ENCODE assay signal across 15 cellular contexts in the genomic region with DNA sequence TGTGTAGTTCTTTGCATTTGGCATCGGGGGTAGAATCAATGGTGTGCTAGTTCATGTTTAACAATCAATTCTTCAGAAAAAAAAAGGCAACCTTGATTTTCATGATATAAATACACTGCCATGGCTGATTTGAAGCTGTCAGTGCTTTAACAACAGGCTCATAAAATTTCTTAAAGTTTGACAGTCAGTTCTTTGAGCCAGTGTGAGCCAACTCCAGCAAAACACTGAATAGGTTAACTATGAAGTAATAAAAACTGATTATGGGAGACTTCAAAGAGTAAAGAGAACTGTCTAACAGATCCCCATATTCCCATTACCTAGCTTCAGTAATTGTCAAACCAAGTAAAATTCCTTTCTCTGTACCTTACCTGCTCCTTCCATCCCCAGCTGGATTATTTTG.
A peak's percentile ranks its signal among the peaks of the same experiment; 100 is the strongest.
DNase-seq lines count a peak whose midpoint lies in the region; ATAC-seq, FAIRE-seq and TF ChIP-seq lines count a peak whose summit lies in the region.
"Had no signal": no experiment of that assay in that cellular context is flagged by ENCODE, and none has a peak within 500 bp of the region (broad histone marks: within the 10 kb centered on the region; RNA-seq: fewer than 3 reads in every experiment).

No MANE protein-coding gene starts in this region.

- H3K79me2 ChIP-seq in HepG2 (ENCODE audit: insufficient read depth, low read length) = no peaks in the 10 kb centered on the region
- no peaks in the 10 kb centered on the region for H3K79me2 ChIP-seq in hepatocyte

- H3K4me1 Mint-ChIP-seq in Calu3 (ENCODE audit: low read depth, unreplicated experiment) = no peaks in the 10 kb centered on the region
- H3K4me1 Mint-ChIP-seq: CD4-positive, CD25-positive, alpha-beta regulatory T cell; GM23338 had no signal

- 40% methylated on average over 1 of the region's 1 CpG for WGBS in right lobe of liver (ENCODE audit: insufficient coverage, low coverage, low lambda C conversion rate, missing lambda C conversion rate)
- WGBS in HepG2 (ENCODE audit: low lambda C conversion rate) = 0% methylated on average over 1 of the region's 1 CpG
- 33% methylated on average over 1 of the region's 1 CpG for WGBS in hepatocyte (ENCODE audit: low lambda C conversion rate, missing lambda C conversion rate)

- no peak overlapping the region for H3K27ac ChIP-seq in right lobe of liver
- no peak overlapping the region for H3K27ac ChIP-seq in HepG2 (ENCODE audit: extremely low read length, insufficient read depth, low read length)
- no peak overlapping the region for H3K27ac ChIP-seq in hepatocyte
- H3K27ac ChIP-seq: 22Rv1 had no signal

- H3K36me3 ChIP-seq in right lobe of liver = no peaks in the 10 kb centered on the region
- H3K36me3 ChIP-seq in HepG2 (replicated peaks in 1 of 2; ENCODE audit: control insufficient read depth in 1 of 2, insufficient read depth in 2 of 2, low read length in 2 of 2) = no peaks in the 10 kb centered on the region
- no peaks in the 10 kb centered on the region for H3K36me3 ChIP-seq in hepatocyte (replicated peaks; ENCODE audit: insufficient read depth, low read depth)
- H3K36me3 ChIP-seq in mucosa of descending colon (ENCODE audit: low read depth) = no peaks in the 10 kb centered on the region

- in situ Hi-C loops in HepG2 (cut with HindIII; ENCODE audit: extremely low pct_ligation_motif_present, low pct_unique_long_range_greater_than_20kb) = no loop called here

- no peaks in the 10 kb centered on the region for H3K9me2 ChIP-seq in hepatocyte (replicated peaks; ENCODE audit: insufficient read depth)

- no peak for TF ChIP-seq EP300 in HepG2 (IDR thresholded peaks at IDR 0.05; ENCODE audit: low read depth in 2 of 2, low read length in 2 of 2)
- no peak for TF ChIP-seq EP300 in HepG2 (CRISPR knock-in tag; IDR thresholded peaks at IDR 0.05; ENCODE audit: borderline replicate concordance)

- TF ChIP-seq RAD21 in HepG2 (CRISPR knock-in tag; IDR thresholded peaks at IDR 0.05) = no peak

- BruUV-seq in HepG2 (replicated peaks; lab: Mats Ljungman, UMichigan) (no TSS peak), Calu3 (replicated peaks; lab: Mats Ljungman, UMichigan) (no TSS peak)

- no peaks in the 10 kb centered on the region for H3K9me3 ChIP-seq in right lobe of liver
- H3K9me3 ChIP-seq in HepG2 (ENCODE audit: low read length) = no peaks in the 10 kb centered on the region
- H3K9me3 ChIP-seq in hepatocyte (ENCODE audit: low read depth) = no peaks in the 10 kb centered on the region
- H3K9me3 ChIP-seq in mucosa of descending colon = no peaks in the 10 kb centered on the region

- H4K20me1 ChIP-seq in HepG2 (ENCODE audit: insufficient read depth, low read length) (no peaks in the 10 kb centered on the region), hepatocyte (ENCODE audit: insufficient read depth, poor library complexity, severe bottlenecking) (no peaks in the 10 kb centered on the region)

- peaks cover 3% of the 10 kb centered on the region for H3K9me3 Mint-ChIP-seq in Calu3 (ENCODE audit: low read depth, unreplicated experiment)
- H3K9me3 Mint-ChIP-seq: GM23338 had no signal

- no peaks in the 10 kb centered on the region for H3K27me3 Mint-ChIP-seq in Calu3 (ENCODE audit: unreplicated experiment)

- H3K4me3 ChIP-seq in right lobe of liver (no peak overlapping the region), HepG2 (replicated peaks in 1 of 3; ENCODE audit: insufficient read depth in 1 of 3, low read depth in 2 of 3, low read length in 3 of 3) (no peak overlapping the region), hepatocyte (no peak overlapping the region), mucosa of descending colon (no peak overlapping the region)
- H3K4me3 ChIP-seq: GM23338 had no signal

- H3K4me2 ChIP-seq in HepG2 (ENCODE audit: low read depth, low read length) (no peak overlapping the region), hepatocyte (peak overlapping the region; percentile 38)
- H3K4me2 ChIP-seq: GM23338 had no signal

- CTCF ChIA-PET in HepG2 (lab: Yijun Ruan, JAX; ENCODE audit: low intra/inter-chr PET ratio, low total read pairs) = no interaction called here
- CTCF ChIA-PET in Calu3 (lab: Charles Lee) = no interaction called here

- H3K36me3 Mint-ChIP-seq in Calu3 (ENCODE audit: insufficient read depth, unreplicated experiment) = no peaks in the 10 kb centered on the region
- H3K36me3 Mint-ChIP-seq: CD4-positive, CD25-positive, alpha-beta regulatory T cell had no signal

- H3K4me3 Mint-ChIP-seq in Calu3 (ENCODE audit: low read depth, unreplicated experiment) = no peak overlapping the region
- H3K4me3 Mint-ChIP-seq: CD4-positive, CD25-positive, alpha-beta regulatory T cell; GM23338 had no signal

- no peak overlapping the region for H3K9ac ChIP-seq in HepG2 (ENCODE audit: insufficient read depth, low read depth, low read length)

- H3K4me1 ChIP-seq in right lobe of liver = no peaks in the 10 kb centered on the region
- no peaks in the 10 kb centered on the region for H3K4me1 ChIP-seq in HepG2 (ENCODE audit: insufficient read depth, low read length)
- H3K4me1 ChIP-seq in hepatocyte (ENCODE audit: insufficient read depth) = no peaks in the 10 kb centered on the region
- peaks cover 5% of the 10 kb centered on the region for H3K4me1 ChIP-seq in mucosa of descending colon (ENCODE audit: low read depth)

- no peak overlapping the region for H3K27ac Mint-ChIP-seq in Calu3 (ENCODE audit: unreplicated experiment)
- H3K27ac Mint-ChIP-seq: CD4-positive, CD25-positive, alpha-beta regulatory T cell; GM23338 had no signal

- FAIRE-seq in HepG2 (lab: Jason Lieb, UNC) = no peak
- FAIRE-seq: D721Med, GM18507 had no signal

- ATAC-seq in right lobe of liver (peak in 3 of 4 donors; percentile 22 to 38 (median 33)), HepG2 (no peak), mucosa of descending colon (peak; percentile 88), GM21526 (IDR thresholded peaks at IDR 0.05; ENCODE audit: low FRiP score, unreplicated experiment) (no peak)
- ATAC-seq: GM23338 had no signal

- no peak for DNase-seq in right lobe of liver
- no peak for DNase-seq in HepG2 (ENCODE audit: low spot score)
- peak; percentile 23 for DNase-seq in hepatocyte (ENCODE audit: low spot score)
- peak in 1 of 3 donors; percentile 12 for DNase-seq in mucosa of descending colon
- no peak for DNase-seq in Calu3
- no peak for DNase-seq in NCI-H345 treated with DMSO at 0.1 percent for 48 hours (lab: John Stamatoyannopoulos, UW; ENCODE audit: unreplicated experiment)
- no peak for DNase-seq in activated T-cell treated with anti-CD3 and anti-CD28 coated beads, Interleukin-2, amount 50 U/mL, for 1 hour
- DNase-seq: CD4-positive, CD25-positive, alpha-beta regulatory T cell; DMS153; H7 had no signal

- no peaks in the 10 kb centered on the region for H3K27me3 ChIP-seq in right lobe of liver
- no peaks in the 10 kb centered on the region for H3K27me3 ChIP-seq in HepG2 (ENCODE audit: control insufficient read depth in 1 of 2, insufficient read depth in 2 of 2, low read length in 2 of 2)
- H3K27me3 ChIP-seq in hepatocyte = no peaks in the 10 kb centered on the region

- H2AFZ ChIP-seq in HepG2 (ENCODE audit: low read length) = no peak overlapping the region
- no peak overlapping the region for H2AFZ ChIP-seq in hepatocyte
- H2AFZ ChIP-seq: GM23338 had no signal

- TF ChIP-seq CTCF in right lobe of liver (IDR thresholded peaks at IDR 0.05) = no peak
- TF ChIP-seq CTCF in HepG2 (CRISPR knock-in tag; IDR thresholded peaks at IDR 0.05) = no peak
- TF ChIP-seq CTCF in hepatocyte (IDR thresholded peaks at IDR 0.05; ENCODE audit: poor library complexity) = no peak
- TF ChIP-seq CTCF in mucosa of descending colon (IDR thresholded peaks at IDR 0.05) = no peak
- no peak for TF ChIP-seq CTCF in Calu3 (IDR thresholded peaks at IDR 0.05; ENCODE audit: unreplicated experiment)

- intact Hi-C loops in right lobe of liver (cut with DNase I) (no loop called here), HepG2 (cut with micrococcal nuclease; ENCODE audit: unreplicated experiment) (no loop called here), mucosa of descending colon (cut with DNase I, micrococcal nuclease) (no loop called here), Calu3 (cut with micrococcal nuclease; ENCODE audit: unreplicated experiment) (no loop called here)

- POLR2A ChIA-PET in HepG2 (lab: Yijun Ruan, JAX) = no interaction called here

- TF ChIP-seq POLR2A in right lobe of liver (IDR thresholded peaks at IDR 0.05) (no peak), HepG2 (IDR thresholded peaks at IDR 0.05; ENCODE audit: insufficient read depth in 1 of 2, low read depth in 2 of 2, low read length in 2 of 2) (no peak)

TF ChIP-seq in HepG2, 621 proteins besides CTCF, POLR2A, EP300 and RAD21:
- TF ChIP-seq ZNF556 (CRISPR knock-in tag; IDR thresholded peaks at IDR 0.05; ENCODE audit: borderline replicate concordance) = no peak
- TF ChIP-seq, protein P1, sequence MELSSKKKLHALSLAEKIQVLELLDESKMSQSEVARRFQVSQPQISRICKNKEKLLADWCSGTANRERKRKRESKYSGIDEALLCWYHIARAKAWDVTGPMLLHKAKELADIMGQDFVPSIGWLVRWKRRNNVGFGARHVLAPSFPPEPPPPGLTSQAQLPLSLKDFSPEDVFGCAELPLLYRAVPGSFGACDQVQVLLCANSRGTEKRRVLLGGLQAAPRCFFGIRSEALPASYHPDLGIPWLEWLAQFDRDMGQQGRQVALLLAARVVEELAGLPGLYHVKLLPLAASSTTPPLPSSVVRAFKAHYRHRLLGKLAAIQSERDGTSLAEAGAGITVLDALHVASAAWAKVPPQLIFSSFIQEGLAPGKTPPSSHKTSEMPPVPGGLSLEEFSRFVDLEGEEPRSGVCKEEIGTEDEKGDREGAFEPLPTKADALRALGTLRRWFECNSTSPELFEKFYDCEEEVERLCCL (CRISPR knock-in tag; IDR thresholded peaks at IDR 0.05; ENCODE audit: borderline replicate concordance) = no peak
- TF ChIP-seq, protein P2, sequence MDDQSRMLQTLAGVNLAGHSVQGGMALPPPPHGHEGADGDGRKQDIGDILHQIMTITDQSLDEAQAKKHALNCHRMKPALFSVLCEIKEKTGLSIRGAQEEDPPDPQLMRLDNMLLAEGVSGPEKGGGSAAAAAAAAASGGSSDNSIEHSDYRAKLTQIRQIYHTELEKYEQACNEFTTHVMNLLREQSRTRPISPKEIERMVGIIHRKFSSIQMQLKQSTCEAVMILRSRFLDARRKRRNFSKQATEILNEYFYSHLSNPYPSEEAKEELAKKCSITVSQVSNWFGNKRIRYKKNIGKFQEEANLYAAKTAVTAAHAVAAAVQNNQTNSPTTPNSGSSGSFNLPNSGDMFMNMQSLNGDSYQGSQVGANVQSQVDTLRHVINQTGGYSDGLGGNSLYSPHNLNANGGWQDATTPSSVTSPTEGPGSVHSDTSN (CRISPR knock-in tag; IDR thresholded peaks at IDR 0.05; ENCODE audit: borderline replicate concordance) = no peak
- no peak for TF ChIP-seq ZMAT3 (CRISPR knock-in tag; conservative IDR thresholded peaks at IDR 0.05)

Comparison
In these comparisons a context has a peak if more than half of its experiments do, and no peak if none do; other contexts are left out.
1. ATAC-seq: peak in right lobe of liver (3 of 4) and mucosa of descending colon (single experiment); none in HepG2 (single experiment) and GM21526 (single experiment).